ENCODE assay signal across 8 cellular contexts in genomic region chr1:155084722-155085503, GRCh38. TPM values are rescaled to one million over a fixed set of nuclear protein-coding genes. Genes with fewer than 3 reads are reported as not detected.
DNase-seq lines count a peak whose midpoint lies in the region; ATAC-seq and TF ChIP-seq lines count a peak whose summit lies in the region.

No MANE protein-coding gene starts in this region.

- intact Hi-C loops in left ventricle myocardium inferior (cut with micrococcal nuclease), result no loop called here

- in situ Hi-C loops in GM13976 (cut with MboI; ENCODE audit: low sequenced_read_pairs, unreplicated experiment), result no loop called here

- H3K9me3 ChIP-seq in left ventricle myocardium inferior (replicated peaks), result no peaks in the 10 kb centered on the region

- no peaks in the 10 kb centered on the region for H3K36me3 ChIP-seq in left ventricle myocardium inferior

- H3K9me3 Mint-ChIP-seq in T-cell (no peaks in the 10 kb centered on the region), progenitor cell of endocrine pancreas (ENCODE audit: low read depth) (no peaks in the 10 kb centered on the region)

- DNase-seq in GM13976 (ENCODE audit: low spot score) (peak; percentile 96), NCI-H146 (lab: John Stamatoyannopoulos, UW) (peak; percentile 94), T-cell (peak; percentile 79 to 95 (median 89)), amniotic stem cell (lab: John Stamatoyannopoulos, UW) (peak; percentile 87), left ventricle myocardium inferior (peak; percentile 93), progenitor cell of endocrine pancreas (ENCODE audit: low spot score, unreplicated experiment) (peak; percentile 90), ureter (ENCODE audit: low spot score) (peak; percentile 95)

- peak overlapping the region; percentile 87 to 97 (median 94) for H3K4me3 Mint-ChIP-seq in T-cell
- peak overlapping the region; percentile 95 for H3K4me3 Mint-ChIP-seq in progenitor cell of endocrine pancreas (ENCODE audit: low read depth)

- peaks cover 47% of the 10 kb centered on the region for H3K27me3 ChIP-seq in left ventricle myocardium inferior (ENCODE audit: low read depth)

- H3K36me3 Mint-ChIP-seq in T-cell, result no peaks in the 10 kb centered on the region
- H3K36me3 Mint-ChIP-seq in progenitor cell of endocrine pancreas (ENCODE audit: insufficient read depth), result peaks cover 1% of the 10 kb centered on the region

- TF ChIP-seq CTCF in GM13976 (IDR thresholded peaks at IDR 0.05; ENCODE audit: borderline replicate concordance, control extremely low read depth, extremely low read depth, insufficient read depth, missing control alignments) (peak; percentile 94), left ventricle myocardium inferior (IDR thresholded peaks at IDR 0.05; ENCODE audit: borderline replicate concordance) (peak; percentile 96), progenitor cell of endocrine pancreas (IDR thresholded peaks at IDR 0.05; ENCODE audit: unreplicated experiment) (peak; percentile 90)

- ATAC-seq in HG02884 (IDR thresholded peaks at IDR 0.05; ENCODE audit: unreplicated experiment) (peak; percentile 64), T-cell (replicated peaks in 1 of 4) (peak; percentile 80 to 84 (median 82))

- CTCF ChIA-PET in T-cell (lab: Charles Lee), result interaction anchor here (0.5 to 2.6 kb wide), 42 partner anchors 10 to 812 kb away, joined by 3 to 57 read pairs (median 4); partner anchors contain the start of genes EFNA4 (in 2 of the 2), KRTCAP2 (in 2 of the 2), ADAM15 (in 1 of the 2) and CKS1B (in 1 of the 2)

- POLR2A ChIA-PET in T-cell (lab: Charles Lee), result interaction anchor here (0.6 to 0.8 kb wide), 3 partner anchors 22 to 451 kb away, joined by 3 read pairs; no protein-coding TSS in a partner anchor

- H3K27me3 Mint-ChIP-seq in T-cell, result peaks cover 20 to 31% of the 10 kb centered on the region in 2 donors
- H3K27me3 Mint-ChIP-seq in progenitor cell of endocrine pancreas, result peaks cover 38% of the 10 kb centered on the region

- H3K4me1 ChIP-seq in left ventricle myocardium inferior, result peaks cover 66% of the 10 kb centered on the region

- peaks cover 35 to 46% (median 42%) of the 10 kb centered on the region in 3 donors for H3K4me1 Mint-ChIP-seq in T-cell
- peaks cover 22% of the 10 kb centered on the region for H3K4me1 Mint-ChIP-seq in progenitor cell of endocrine pancreas (ENCODE audit: low read depth)

- H3K27ac Mint-ChIP-seq in T-cell (peak overlapping the region; percentile 81 to 97), progenitor cell of endocrine pancreas (peak overlapping the region; percentile 98)

- H3K27ac ChIP-seq in left ventricle myocardium inferior (replicated peaks), result peak overlapping the region; percentile 99

- peak overlapping the region; percentile 93 for H3K4me3 ChIP-seq in left ventricle myocardium inferior

RNA-seq across cellular contexts. Expression of gene EFNA3, which starts 6.3 kb away (rescaled TPM):
- total RNA-seq in T-cell (1 to 10 TPM in 3 of 5 donors, under 1 TPM in 1, not detected in 1; 0.68 to 2.6 (median 2.3) TPM), left ventricle myocardium inferior (0.71 TPM), progenitor cell of endocrine pancreas (9.0 and 10.5 TPM in 2 replicates), ureter (1.1 TPM)

RNA-seq across cellular contexts. Expression of gene EFNA4, which starts 21.4 kb away (rescaled TPM):
- total RNA-seq in T-cell, result 1 to 10 TPM; 3.1 to 7.8 (median 6.6) TPM
- 1.7 TPM for total RNA-seq in left ventricle myocardium inferior
- 45.5 and 46.8 TPM in 2 replicates for total RNA-seq in progenitor cell of endocrine pancreas
- 11.2 TPM for total RNA-seq in ureter

RNA-seq across cellular contexts. Expression of gene ADAM15, which starts 33.8 kb away (rescaled TPM):
- total RNA-seq in T-cell (10 to 100 TPM; 17.3 to 53.0 (median 37.2) TPM), left ventricle myocardium inferior (82.1 TPM), progenitor cell of endocrine pancreas (20.9 and 22.1 TPM in 2 replicates), ureter (152 TPM)

RNA-seq across cellular contexts. Expression of gene EFNA1, which starts 42.8 kb away (rescaled TPM):
- total RNA-seq in T-cell, result 1 to 10 TPM; 1.6 to 8.4 (median 5.1) TPM
- total RNA-seq in left ventricle myocardium inferior, result 42.9 TPM
- 22.1 and 22.2 TPM in 2 replicates for total RNA-seq in progenitor cell of endocrine pancreas
- 111 TPM for total RNA-seq in ureter

RNA-seq across cellular contexts. Expression of gene SLC50A1, which starts 50.7 kb away (rescaled TPM):
- total RNA-seq in T-cell (10 to 100 TPM; 20.7 to 34.9 (median 30.8) TPM), left ventricle myocardium inferior (8.2 TPM), progenitor cell of endocrine pancreas (33.3 and 35.5 TPM in 2 replicates), ureter (63.4 TPM)

Comparison
In these comparisons a context has a peak if more than half of its experiments do, and no peak if none do; other contexts are left out.
1. Peak in every context shown above with its lines: DNase-seq, ATAC-seq, H3K4me3 ChIP-seq and H3K27ac ChIP-seq.